Comparison of ENCODE assay signal across 23 cellular contexts in the genomic region with DNA sequence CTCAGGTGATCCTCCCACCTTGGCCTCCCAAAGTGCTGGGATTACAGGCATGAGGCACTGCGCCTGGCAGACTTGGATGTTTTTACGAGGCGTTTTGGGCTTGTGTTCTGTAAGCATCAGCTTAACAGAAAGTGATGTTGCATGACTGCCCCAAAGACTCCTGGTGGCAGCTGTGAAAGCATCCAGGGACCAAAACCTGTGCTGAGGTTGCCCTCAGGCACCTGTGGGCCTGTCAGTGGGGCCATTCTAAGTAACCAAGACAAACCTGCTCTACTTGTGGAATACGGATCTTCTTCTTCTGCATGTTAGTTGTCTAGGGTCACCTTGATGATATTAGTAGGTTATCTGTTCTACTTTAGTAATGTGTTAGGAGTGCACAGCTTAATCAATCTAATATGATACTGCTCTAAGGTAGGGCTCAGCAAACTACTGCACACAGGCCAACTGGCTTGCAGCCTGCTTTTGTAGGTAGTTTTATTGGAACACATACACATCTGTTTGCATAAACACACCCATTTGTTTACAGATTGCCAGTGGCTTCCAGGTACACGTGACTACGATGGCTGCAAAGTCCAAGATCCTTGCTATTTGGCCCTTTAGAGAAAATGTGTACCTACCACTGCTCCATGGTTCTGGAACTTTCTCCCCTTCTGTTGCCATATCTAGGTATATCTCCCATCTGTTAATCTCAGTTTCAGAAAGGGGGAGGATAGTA.
A peak's percentile ranks its signal among the peaks of the same experiment; 100 is the strongest.
DNase-seq lines count a peak whose midpoint lies in the region; ATAC-seq and TF ChIP-seq lines count a peak whose summit lies in the region.
"Had no signal": no experiment of that assay in that cellular context is flagged by ENCODE, and none has a peak within 500 bp of the region (broad histone marks: within the 10 kb centered on the region; RNA-seq: fewer than 3 reads in every experiment).

No MANE protein-coding gene starts in this region.

- H3K27me3 ChIP-seq in prostate gland (replicated peaks; ENCODE audit: insufficient read depth), result no peaks in the 10 kb centered on the region
- H3K27me3 ChIP-seq: BLaER1 had no signal

- peak; percentile 99 for ATAC-seq in left colon
- ATAC-seq: K562 had no signal

- TF ChIP-seq POLR2A in prostate gland (IDR thresholded peaks at IDR 0.05), result no peak

- H3K27ac ChIP-seq in C4-2B, result peak overlapping the region; percentile 51
- H3K27ac ChIP-seq in prostate gland, result no peak overlapping the region
- H3K27ac ChIP-seq: BLaER1, PC-9, SK-N-MC had no signal

- intact Hi-C loops in left colon (cut with DNase I, micrococcal nuclease), result no loop called here
- intact Hi-C loops in prostate gland (cut with DNase I), result no loop called here

- H3K36me3 ChIP-seq in prostate gland, result no peaks in the 10 kb centered on the region

- peak; percentile 82 for DNase-seq in LNCaP clone FGC (ENCODE audit: low read depth)
- peak; percentile 37 to 48 for DNase-seq in left colon
- DNase-seq in prostate gland (ENCODE audit: low spot score), result peak; percentile 21
- no peak for DNase-seq in medulla oblongata (ENCODE audit: extremely low spot score)
- no peak for DNase-seq in pons (ENCODE audit: low spot score)
- no peak for DNase-seq in Ammon's horn (ENCODE audit: low spot score)
- DNase-seq: Calu3; CD4-positive, alpha-beta memory T cell; DMS153; MM.1S; NCI-H1092; NCI-H1436; NCI-H187 treated with DMSO at 0.1 percent for 48 hours; NCI-H2107; NCI-H446 treated with DMSO at 0.1 percent for 48 hours; NCI-H526 treated with DMSO at 0.1 percent for 48 hours; PC-9; RPMI8226; SHP77 had no signal

- no peak overlapping the region for H3K4me3 ChIP-seq in LNCaP clone FGC (ENCODE audit: low read depth, low read length)
- H3K4me3 ChIP-seq in prostate gland, result no peak overlapping the region
- H3K4me3 ChIP-seq: BLaER1, K562, PC-9, SK-N-MC had no signal

- TF ChIP-seq CTCF in C4-2B (conservative IDR thresholded peaks at IDR 0.05) (no peak), LNCaP clone FGC (IDR thresholded peaks at IDR 0.05; ENCODE audit: control insufficient read depth, extremely low read depth, insufficient read depth) (no peak), prostate gland (IDR thresholded peaks at IDR 0.05) (no peak)

- WGBS in prostate gland, result 74% methylated on average over 6 of the region's 6 CpGs

- H3K4me1 ChIP-seq in prostate gland (replicated peaks), result no peaks in the 10 kb centered on the region

- no peaks in the 10 kb centered on the region for H3K9me3 ChIP-seq in prostate gland
- H3K9me3 ChIP-seq: BLaER1 had no signal

Comparison
In these comparisons a context has a peak if more than half of its experiments do, and no peak if none do; other contexts are left out.
1. DNase-seq: peak in LNCaP clone FGC (single experiment), left colon (2 of 2) and prostate gland (single experiment); none in medulla oblongata (single experiment), pons (single experiment) and Ammon's horn (single experiment).